28 cellular contexts compared by ENCODE assay signal in the genomic region with DNA sequence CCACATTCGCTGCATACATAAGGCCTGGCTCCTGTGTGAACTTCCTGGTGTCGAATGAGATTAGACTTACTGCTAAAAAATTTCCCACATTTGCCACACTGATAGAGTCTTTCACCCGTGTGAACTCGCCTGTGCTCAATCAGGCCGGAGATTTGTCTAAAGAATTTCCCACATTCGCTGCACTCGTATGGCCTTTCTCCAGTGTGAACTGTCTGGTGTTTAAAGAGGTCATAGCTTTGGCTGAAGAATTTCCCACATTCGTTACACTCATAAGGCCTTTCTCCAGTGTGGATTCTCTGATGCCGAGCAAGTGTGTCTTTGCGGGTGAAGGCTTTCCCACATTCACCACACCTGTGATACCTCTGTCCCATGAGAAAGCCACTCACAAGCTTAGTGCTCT. TPM values are rescaled to one million over a fixed set of nuclear protein-coding genes. Genes with fewer than 3 reads are reported as not detected.
DNase-seq lines count a peak whose midpoint lies in the region; ATAC-seq, FAIRE-seq and TF ChIP-seq lines count a peak whose summit lies in the region.
"Had no signal": no experiment of that assay in that cellular context is flagged by ENCODE, and none has a peak within 500 bp of the region (broad histone marks: within the 10 kb centered on the region; RNA-seq: fewer than 3 reads in every experiment).

No MANE protein-coding gene starts in this region.

- CTCF ChIA-PET in HEK293 (lab: Yijun Ruan, JAX) = no interaction called here

- peaks cover 0 to 42% of the 10 kb centered on the region in 2 experiments; a peak in 2 of 3 replicates for H3K36me3 ChIP-seq in HEK293 (ENCODE audit: control insufficient read depth in 2 of 2, insufficient read depth in 1 of 2, low read length in 2 of 2)

- H3K27ac ChIP-seq in HEK293 (ENCODE audit: extremely low read depth, low read depth, low read length) = no peak overlapping the region
- H3K27ac ChIP-seq: A549, C4-2B, GM23248, KMS-11 had no signal

- POLR2A ChIA-PET in HEK293 (lab: Yijun Ruan, JAX) = no interaction called here

- H3K4me1 Mint-ChIP-seq in glutamatergic neuron (ENCODE audit: low read depth, unreplicated experiment) (peaks cover 31% of the 10 kb centered on the region), type B pancreatic cell (ENCODE audit: unreplicated experiment) (no peaks in the 10 kb centered on the region)

- H3K9me3 ChIP-seq in HEK293 (ENCODE audit: control insufficient read depth, insufficient read depth, low read depth, low read length) = peaks cover 6% of the 10 kb centered on the region

- ATAC-seq in GM21786 (IDR thresholded peaks at IDR 0.05; ENCODE audit: unreplicated experiment) = no peak
- ATAC-seq: A549, Panc1 had no signal

- H3K36me3 Mint-ChIP-seq in glutamatergic neuron (ENCODE audit: unreplicated experiment) = peaks cover 61% of the 10 kb centered on the region
- peaks cover 69% of the 10 kb centered on the region for H3K36me3 Mint-ChIP-seq in type B pancreatic cell

- H3K4me1 ChIP-seq in HEK293 (ENCODE audit: control insufficient read depth, insufficient read depth, low read length) = no peaks in the 10 kb centered on the region
- H3K4me1 ChIP-seq: A549 had no signal

- H3K27me3 Mint-ChIP-seq in glutamatergic neuron (ENCODE audit: unreplicated experiment) (peaks cover 22% of the 10 kb centered on the region), type B pancreatic cell (no peaks in the 10 kb centered on the region)

- H3K9me3 Mint-ChIP-seq in glutamatergic neuron (ENCODE audit: unreplicated experiment) = peaks cover 17% of the 10 kb centered on the region
- H3K9me3 Mint-ChIP-seq in type B pancreatic cell = peaks cover 17% of the 10 kb centered on the region

- no peak for FAIRE-seq in D721Med (lab: Jason Lieb, UNC)
- FAIRE-seq: A549, GM18507 had no signal

- H3K4me3 Mint-ChIP-seq in glutamatergic neuron (ENCODE audit: unreplicated experiment) (peak overlapping the region; percentile 66), type B pancreatic cell (no peak overlapping the region)
- H3K4me3 Mint-ChIP-seq: H9, HFFc6 had no signal

- no peak overlapping the region for H3K4me3 ChIP-seq in HEK293 (ENCODE audit: low read depth, low read length)
- H3K4me3 ChIP-seq: A549, GM23248 had no signal

- H3K27ac Mint-ChIP-seq in glutamatergic neuron (ENCODE audit: unreplicated experiment) (peak overlapping the region; percentile 89), type B pancreatic cell (no peak overlapping the region)
- H3K27ac Mint-ChIP-seq: H9, HFFc6 had no signal

- TF ChIP-seq CTCF in HEK293 (tag by site-specific recombination; IDR thresholded peaks at IDR 0.05) (no peak), glutamatergic neuron (IDR thresholded peaks at IDR 0.05; ENCODE audit: partially characterized antibody, unreplicated experiment) (no peak), type B pancreatic cell (conservative IDR thresholded peaks at IDR 0.05) (no peak), D721Med (IDR thresholded peaks at IDR 0.05; ENCODE audit: insufficient read depth, missing control alignments) (no peak)

- peak; percentile 24 for DNase-seq in amniotic epithelial cell (ENCODE audit: low read depth)
- no peak for DNase-seq in glutamatergic neuron
- peak; percentile 29 for DNase-seq in type B pancreatic cell (ENCODE audit: extremely low spot score, unreplicated experiment)
- DNase-seq in activated gamma-delta T cell treated with Interleukin-2 at 50 U/mL for 16 hours = no peak
- DNase-seq in D721Med (ENCODE audit: insufficient read length, low spot score) = no peak
- DNase-seq: Calu3, GM23248, H9, HFFc6, IMR-90, NCI-H1092, NCI-H1417 treated with DMSO at 0.1 percent for 48 hours, NCI-H1694 treated with DMSO at 0.1 percent for 48 hours, NCI-H2081, NCI-H226, NCI-H510A, NCI-H69, SIG-M5, SK-N-SH, SW 1271 had no signal

TF ChIP-seq in HEK293, 187 proteins besides CTCF, POLR2A, EP300 and RAD21:
- TF ChIP-seq SETDB1 (IDR thresholded peaks at IDR 0.05; ENCODE audit: insufficient read length, low read length) (peak; percentile 70), ZNF416 (tag by site-specific recombination; IDR thresholded peaks at IDR 0.05) (no peak)
- TF ChIP-seq, protein P1, sequence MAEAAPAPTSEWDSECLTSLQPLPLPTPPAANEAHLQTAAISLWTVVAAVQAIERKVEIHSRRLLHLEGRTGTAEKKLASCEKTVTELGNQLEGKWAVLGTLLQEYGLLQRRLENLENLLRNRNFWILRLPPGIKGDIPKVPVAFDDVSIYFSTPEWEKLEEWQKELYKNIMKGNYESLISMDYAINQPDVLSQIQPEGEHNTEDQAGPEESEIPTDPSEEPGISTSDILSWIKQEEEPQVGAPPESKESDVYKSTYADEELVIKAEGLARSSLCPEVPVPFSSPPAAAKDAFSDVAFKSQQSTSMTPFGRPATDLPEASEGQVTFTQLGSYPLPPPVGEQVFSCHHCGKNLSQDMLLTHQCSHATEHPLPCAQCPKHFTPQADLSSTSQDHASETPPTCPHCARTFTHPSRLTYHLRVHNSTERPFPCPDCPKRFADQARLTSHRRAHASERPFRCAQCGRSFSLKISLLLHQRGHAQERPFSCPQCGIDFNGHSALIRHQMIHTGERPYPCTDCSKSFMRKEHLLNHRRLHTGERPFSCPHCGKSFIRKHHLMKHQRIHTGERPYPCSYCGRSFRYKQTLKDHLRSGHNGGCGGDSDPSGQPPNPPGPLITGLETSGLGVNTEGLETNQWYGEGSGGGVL (tag by site-specific recombination; IDR thresholded peaks at IDR 0.05) = no peak

RNA-seq across cellular contexts. Expression of gene ZNF671, which starts 6.5 kb away (rescaled TPM):
- total RNA-seq in glutamatergic neuron (ENCODE audit: unreplicated experiment) = 20.3 TPM
- 5.9 and 7.8 TPM in 2 replicates for total RNA-seq in type B pancreatic cell (ENCODE audit: low replicate concordance)
- total RNA-seq: G401 had no signal

RNA-seq across cellular contexts. Expression of gene ZNF154, which starts 11.9 kb away (rescaled TPM):
- 57.5 TPM for total RNA-seq in glutamatergic neuron (ENCODE audit: unreplicated experiment)
- total RNA-seq in type B pancreatic cell (ENCODE audit: low replicate concordance) = 13.2 and 15.4 TPM in 2 replicates
- total RNA-seq: Calu3, G401 had no signal

RNA-seq across cellular contexts. Expression of gene ZNF776, which starts 25.7 kb away (rescaled TPM):
- total RNA-seq in glutamatergic neuron (ENCODE audit: unreplicated experiment) (41.5 TPM), type B pancreatic cell (ENCODE audit: low replicate concordance) (23.9 and 29.6 TPM in 2 replicates)

RNA-seq across cellular contexts. Expression of gene ZNF551, which starts 39.1 kb away (rescaled TPM):
- total RNA-seq in glutamatergic neuron (ENCODE audit: unreplicated experiment) (13.4 TPM), type B pancreatic cell (ENCODE audit: low replicate concordance) (14.4 and 16.1 TPM in 2 replicates)

RNA-seq across cellular contexts. Expression of gene ZNF586, which starts 48.6 kb away (rescaled TPM):
- 22.7 TPM for total RNA-seq in glutamatergic neuron (ENCODE audit: unreplicated experiment)
- 19.6 and 25.3 TPM in 2 replicates for total RNA-seq in type B pancreatic cell (ENCODE audit: low replicate concordance)

Comparison
In these comparisons a context has a peak if more than half of its experiments do, and no peak if none do; other contexts are left out.
1. DNase-seq: peak in amniotic epithelial cell (single experiment) and type B pancreatic cell (single experiment); none in glutamatergic neuron (single experiment), activated gamma-delta T cell treated with Interleukin-2 at 50 U/mL for 16 hours (single experiment) and D721Med (single experiment).